ENCODE assay signal across 11 cellular contexts in genomic region chr10:986137-986825, GRCh38. TPM values are rescaled to one million over a fixed set of nuclear protein-coding genes. Genes with fewer than 3 reads are reported as not detected.
A peak's percentile ranks its signal among the peaks of the same experiment; 100 is the strongest.
DNase-seq lines count a peak whose midpoint lies in the region; ATAC-seq and TF ChIP-seq lines count a peak whose summit lies in the region.
"Had no signal": no experiment of that assay in that cellular context is flagged by ENCODE, and none has a peak within 500 bp of the region (broad histone marks: within the 10 kb centered on the region; RNA-seq: fewer than 3 reads in every experiment).

No MANE protein-coding gene starts in this region.

- no peak for TF ChIP-seq CTCF in colonic mucosa (IDR thresholded peaks at IDR 0.05)

- peaks cover 0 to under 1% (median under 1%) of the 10 kb centered on the region in 3 donors for H3K9me3 Mint-ChIP-seq in T-cell

- peak overlapping the region; percentile 91 to 97 (median 97) for H3K4me3 Mint-ChIP-seq in T-cell

- ATAC-seq in T-cell (replicated peaks in 1 of 4) (no peak), HG03025 (IDR thresholded peaks at IDR 0.05; ENCODE audit: low FRiP score, unreplicated experiment) (no peak)

- DNase-seq in stimulated activated CD4-positive, alpha-beta T cell treated with anti-CD3 and anti-CD28 coated beads, Interleukin-1b, Interleukin-23, amount 100 ng/mL, for 48 hours: peak; percentile 11
- DNase-seq in stimulated activated CD4-positive, alpha-beta T cell treated with anti-CD3 and anti-CD28 coated beads, Interleukin-2, amount 100 ng/mL, for 24 hours: no peak
- DNase-seq in T-cell: no peak
- DNase-seq in glomerular visceral epithelial cell (ENCODE audit: extremely low spot score): peak; percentile 78
- DNase-seq in colonic mucosa: no peak
- no peak for DNase-seq in NCI-H146 treated with DMSO at 0.1 percent for 48 hours (lab: John Stamatoyannopoulos, UW; ENCODE audit: unreplicated experiment)
- no peak for DNase-seq in SKM-1 (lab: John Stamatoyannopoulos, UW; ENCODE audit: unreplicated experiment)
- DNase-seq: dorsolateral prefrontal cortex, GDM1 had no signal

- no peaks in the 10 kb centered on the region for H3K36me3 ChIP-seq in colonic mucosa
- H3K36me3 ChIP-seq: neutrophil had no signal

- intact Hi-C loops in colonic mucosa (cut with DNase I): no loop called here

- POLR2A ChIA-PET in T-cell (lab: Charles Lee): no interaction called here

- no peaks in the 10 kb centered on the region for H3K27me3 ChIP-seq in colonic mucosa
- H3K27me3 ChIP-seq: dorsolateral prefrontal cortex, neutrophil had no signal

- H3K36me3 Mint-ChIP-seq in T-cell: peaks cover 3% of the 10 kb centered on the region

- H3K9me3 ChIP-seq in colonic mucosa: no peaks in the 10 kb centered on the region
- H3K9me3 ChIP-seq: neutrophil had no signal

- CTCF ChIA-PET in T-cell (lab: Charles Lee): interaction anchor here in 1 of 2 donors (0.9 kb wide), 1 partner anchor 67 kb away, joined by 3 read pairs; no protein-coding TSS in a partner anchor

- no peak overlapping the region for H3K4me3 ChIP-seq in colonic mucosa

- no peak overlapping the region for H3K27ac ChIP-seq in colonic mucosa
- H3K27ac ChIP-seq: neutrophil had no signal

- no peak overlapping the region for H3K9ac ChIP-seq in colonic mucosa (ENCODE audit: low read depth in 2 of 2, low read length in 2 of 2)

- H3K4me1 ChIP-seq in colonic mucosa: peaks cover 13% of the 10 kb centered on the region

- H3K27me3 Mint-ChIP-seq in T-cell: no peaks in the 10 kb centered on the region

- peaks cover 38 to 40% (median 40%) of the 10 kb centered on the region in 3 donors for H3K4me1 Mint-ChIP-seq in T-cell

- no peak overlapping the region for H3K27ac Mint-ChIP-seq in T-cell

RNA-seq across cellular contexts. Expression of gene GTPBP4, which starts 2.0 kb away (rescaled TPM):
- total RNA-seq in T-cell: 10 to 100 TPM; 44.6 to 59.1 (median 47.5) TPM
- total RNA-seq in colonic mucosa: 10 to 100 TPM; 22.4 to 43.6 TPM

RNA-seq across cellular contexts. Expression of gene IDI2, which starts 39.4 kb away (rescaled TPM):
- total RNA-seq in T-cell (not detected), colonic mucosa (not detected)

RNA-seq across cellular contexts. Expression of gene LARP4B, which starts 54.8 kb away (rescaled TPM):
- total RNA-seq in T-cell: 100 to 1,000 TPM in 1 of 5 donors, 10 to 100 TPM in 4; 77.2 to 108 (median 94.0) TPM
- 100 to 1,000 TPM; 129 to 136 TPM for total RNA-seq in colonic mucosa

Comparison
In these comparisons a context has a peak if more than half of its experiments do, and no peak if none do; other contexts are left out.
1. DNase-seq: peak in stimulated activated CD4-positive, alpha-beta T cell treated with anti-CD3 and anti-CD28 coated beads, Interleukin-1b, Interleukin-23, amount 100 ng/mL, for 48 hours (single experiment) and glomerular visceral epithelial cell (single experiment); none in stimulated activated CD4-positive, alpha-beta T cell treated with anti-CD3 and anti-CD28 coated beads, Interleukin-2, amount 100 ng/mL, for 24 hours (0 of 2), T-cell (0 of 34), colonic mucosa (single experiment), NCI-H146 treated with DMSO at 0.1 percent for 48 hours (single experiment) and SKM-1 (single experiment).